Comparison of ENCODE assay signal across 9 cellular contexts in genomic region chr12:116750298-116750697, GRCh38.
"Had no signal": no experiment of that assay in that cellular context is flagged by ENCODE, and none has a peak within 500 bp of the region (broad histone marks: within the 10 kb centered on the region; RNA-seq: fewer than 3 reads in every experiment).

No MANE protein-coding gene starts in this region.

- H3K4me1 ChIP-seq: HAP-1 had no signal

- H3K4me2 ChIP-seq: KMS-11 had no signal

- H3K4me3 ChIP-seq: GM23248, HAP-1 had no signal

- H3K9ac ChIP-seq: GM23248, KMS-11 had no signal

- H3K27ac ChIP-seq: GM23248, HL-60, KMS-11 had no signal

- H3K9me3 ChIP-seq: HAP-1 had no signal

- ATAC-seq: HCT116 had no signal

- H2AFZ ChIP-seq: GM23248 had no signal

- DNase-seq: GM23248, GOT3, H7, IMR-90, KBM-7 had no signal
